ENCODE assay signal across 1 cellular context in genomic region chr6:158457616-158458278, GRCh38.
TF ChIP-seq lines count a peak whose summit lies in the region.

No MANE protein-coding gene starts in this region.

TF ChIP-seq in HepG2, 621 proteins besides CTCF, POLR2A, EP300 and RAD21 (continued from another document):
- TF ChIP-seq, protein P1, sequence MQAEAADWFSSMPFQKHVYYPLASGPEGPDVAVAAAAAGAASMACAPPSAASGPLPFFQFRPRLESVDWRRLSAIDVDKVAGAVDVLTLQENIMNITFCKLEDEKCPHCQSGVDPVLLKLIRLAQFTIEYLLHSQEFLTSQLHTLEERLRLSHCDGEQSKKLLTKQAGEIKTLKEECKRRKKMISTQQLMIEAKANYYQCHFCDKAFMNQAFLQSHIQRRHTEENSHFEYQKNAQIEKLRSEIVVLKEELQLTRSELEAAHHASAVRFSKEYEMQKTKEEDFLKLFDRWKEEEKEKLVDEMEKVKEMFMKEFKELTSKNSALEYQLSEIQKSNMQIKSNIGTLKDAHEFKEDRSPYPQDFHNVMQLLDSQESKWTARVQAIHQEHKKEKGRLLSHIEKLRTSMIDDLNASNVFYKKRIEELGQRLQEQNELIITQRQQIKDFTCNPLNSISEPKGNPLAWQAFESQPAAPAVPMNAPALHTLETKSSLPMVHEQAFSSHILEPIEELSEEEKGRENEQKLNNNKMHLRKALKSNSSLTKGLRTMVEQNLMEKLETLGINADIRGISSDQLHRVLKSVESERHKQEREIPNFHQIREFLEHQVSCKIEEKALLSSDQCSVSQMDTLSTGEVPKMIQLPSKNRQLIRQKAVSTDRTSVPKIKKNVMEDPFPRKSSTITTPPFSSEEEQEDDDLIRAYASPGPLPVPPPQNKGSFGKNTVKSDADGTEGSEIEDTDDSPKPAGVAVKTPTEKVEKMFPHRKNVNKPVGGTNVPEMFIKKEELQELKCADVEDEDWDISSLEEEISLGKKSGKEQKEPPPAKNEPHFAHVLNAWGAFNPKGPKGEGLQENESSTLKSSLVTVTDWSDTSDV (CRISPR knock-in tag; IDR thresholded peaks at IDR 0.05): no peak
- no peak for TF ChIP-seq HMG20B (CRISPR knock-in tag; conservative IDR thresholded peaks at IDR 0.05)
- no peak for TF ChIP-seq SATB2 (CRISPR knock-in tag; IDR thresholded peaks at IDR 0.05)
- no peak for TF ChIP-seq ZNF510 (CRISPR knock-in tag; IDR thresholded peaks at IDR 0.05; ENCODE audit: low read depth)
- TF ChIP-seq ZBTB7A (CRISPR knock-in tag; IDR thresholded peaks at IDR 0.05): no peak
- no peak for TF ChIP-seq TSC22D2 (CRISPR knock-in tag; IDR thresholded peaks at IDR 0.05; ENCODE audit: borderline replicate concordance)
- TF ChIP-seq LCORL (IDR thresholded peaks at IDR 0.05): no peak
- no peak for TF ChIP-seq LCORL (CRISPR knock-in tag; IDR thresholded peaks at IDR 0.05)
- TF ChIP-seq, protein P2, sequence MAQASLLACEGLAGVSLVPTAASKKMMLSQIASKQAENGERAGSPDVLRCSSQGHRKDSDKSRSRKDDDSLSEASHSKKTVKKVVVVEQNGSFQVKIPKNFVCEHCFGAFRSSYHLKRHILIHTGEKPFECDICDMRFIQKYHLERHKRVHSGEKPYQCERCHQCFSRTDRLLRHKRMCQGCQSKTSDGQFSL (CRISPR knock-in tag; IDR thresholded peaks at IDR 0.05): no peak
- TF ChIP-seq THAP7 (CRISPR knock-in tag; IDR thresholded peaks at IDR 0.05): no peak
